In genomic region chrX:56762707-56763555, GRCh38 we compare ENCODE assay signal across 10 cellular contexts. TPM values are rescaled to one million over a fixed set of nuclear protein-coding genes. Genes with fewer than 3 reads are reported as not detected.
DNase-seq lines count a peak whose midpoint lies in the region; ATAC-seq and TF ChIP-seq lines count a peak whose summit lies in the region.
"Had no signal": no experiment of that assay in that cellular context is flagged by ENCODE, and none has a peak within 500 bp of the region (broad histone marks: within the 10 kb centered on the region; RNA-seq: fewer than 3 reads in every experiment).

No MANE protein-coding gene starts in this region.

- peak overlapping the region; percentile 90 to 96 (median 94) for H3K27ac Mint-ChIP-seq in CD4-positive, CD25-positive, alpha-beta regulatory T cell
- H3K27ac Mint-ChIP-seq in activated CD8-positive, alpha-beta T cell treated with anti-CD3 and anti-CD28 coated beads for 36 hours: peak overlapping the region; percentile 94
- H3K27ac Mint-ChIP-seq in naive B cell: peak overlapping the region; percentile 94 to 98 (median 96)

- peak in 1 of 3 donors; percentile 34 for DNase-seq in CD4-positive, CD25-positive, alpha-beta regulatory T cell
- DNase-seq in activated CD8-positive, alpha-beta T cell treated with anti-CD3 and anti-CD28 coated beads for 36 hours: no peak
- DNase-seq in naive B cell (no peak), foreskin melanocyte (no peak), thyroid gland (no peak), DMS114 treated with DMSO at 0.1 percent for 48 hours (lab: John Stamatoyannopoulos, UW; ENCODE audit: unreplicated experiment) (no peak)
- DNase-seq: DMS153 had no signal

- H3K36me3 ChIP-seq in CD4-positive, CD25-positive, alpha-beta regulatory T cell (ENCODE audit: control insufficient read depth, insufficient read depth, low read length): no peaks in the 10 kb centered on the region
- H3K36me3 ChIP-seq in thyroid gland: no peaks in the 10 kb centered on the region
- H3K36me3 ChIP-seq: esophagus muscularis mucosa had no signal

- H3K27me3 Mint-ChIP-seq in CD4-positive, CD25-positive, alpha-beta regulatory T cell: no peaks in the 10 kb centered on the region
- H3K27me3 Mint-ChIP-seq in activated CD8-positive, alpha-beta T cell treated with anti-CD3 and anti-CD28 coated beads for 36 hours: no peaks in the 10 kb centered on the region
- H3K27me3 Mint-ChIP-seq in naive B cell: no peaks in the 10 kb centered on the region

- ATAC-seq in CD4-positive, CD25-positive, alpha-beta regulatory T cell (ENCODE audit: low read depth in 2 of 2): no peak
- peak; percentile 2 for ATAC-seq in GM21423 (IDR thresholded peaks at IDR 0.05; ENCODE audit: unreplicated experiment)
- ATAC-seq in activated CD8-positive, alpha-beta T cell treated with anti-CD3 and anti-CD28 coated beads for 36 hours: peak; percentile 12
- ATAC-seq in naive B cell (ENCODE audit: low read depth in 2 of 2): no peak
- ATAC-seq in HG02763 (IDR thresholded peaks at IDR 0.05; ENCODE audit: unreplicated experiment): no peak

- H3K9me3 Mint-ChIP-seq in CD4-positive, CD25-positive, alpha-beta regulatory T cell: no peaks in the 10 kb centered on the region
- no peaks in the 10 kb centered on the region for H3K9me3 Mint-ChIP-seq in activated CD8-positive, alpha-beta T cell treated with anti-CD3 and anti-CD28 coated beads for 36 hours
- H3K9me3 Mint-ChIP-seq in naive B cell: peaks cover 0 to 2% (median 0%) of the 10 kb centered on the region in 7 donors

- H3K27me3 ChIP-seq in CD4-positive, CD25-positive, alpha-beta regulatory T cell (ENCODE audit: control insufficient read depth, insufficient read depth, low read length): no peaks in the 10 kb centered on the region
- no peaks in the 10 kb centered on the region for H3K27me3 ChIP-seq in thyroid gland
- H3K27me3 ChIP-seq: esophagus muscularis mucosa had no signal

- no peak for TF ChIP-seq POLR2A in thyroid gland (IDR thresholded peaks at IDR 0.05)

- CTCF ChIA-PET in activated CD8-positive, alpha-beta T cell treated with anti-CD3 and anti-CD28 coated beads for 36 hours (lab: Charles Lee): interaction anchor here (0.6 to 1.4 kb wide), 2 partner anchors 36 to 40 kb away, joined by 3 read pairs; no protein-coding TSS in a partner anchor

- no peaks in the 10 kb centered on the region for H3K36me3 Mint-ChIP-seq in CD4-positive, CD25-positive, alpha-beta regulatory T cell
- peaks cover 10% of the 10 kb centered on the region for H3K36me3 Mint-ChIP-seq in activated CD8-positive, alpha-beta T cell treated with anti-CD3 and anti-CD28 coated beads for 36 hours (ENCODE audit: low read depth)
- H3K36me3 Mint-ChIP-seq in naive B cell: no peaks in the 10 kb centered on the region

- POLR2A ChIA-PET in activated CD8-positive, alpha-beta T cell treated with anti-CD3 and anti-CD28 coated beads for 36 hours (lab: Charles Lee): interaction anchor here (1.0 kb wide), 1 partner anchor 215 kb away, joined by 3 read pairs; no protein-coding TSS in a partner anchor

- H3K27ac ChIP-seq in CD4-positive, CD25-positive, alpha-beta regulatory T cell (ENCODE audit: insufficient read depth, low read length, poor library complexity, severe bottlenecking): peak overlapping the region; percentile 79
- H3K27ac ChIP-seq in thyroid gland: no peak overlapping the region

- peaks cover 17 to 67% (median 34%) of the 10 kb centered on the region in 4 donors for H3K4me1 Mint-ChIP-seq in CD4-positive, CD25-positive, alpha-beta regulatory T cell
- H3K4me1 Mint-ChIP-seq in activated CD8-positive, alpha-beta T cell treated with anti-CD3 and anti-CD28 coated beads for 36 hours (ENCODE audit: low read depth): peaks cover 55% of the 10 kb centered on the region
- H3K4me1 Mint-ChIP-seq in naive B cell: peaks cover 39 to 68% (median 50%) of the 10 kb centered on the region in 3 donors

- H3K9me3 ChIP-seq in CD4-positive, CD25-positive, alpha-beta regulatory T cell (ENCODE audit: control insufficient read depth in 2 of 2, low read length in 2 of 2): no peaks in the 10 kb centered on the region
- no peaks in the 10 kb centered on the region for H3K9me3 ChIP-seq in thyroid gland
- H3K9me3 ChIP-seq: esophagus muscularis mucosa had no signal

- peak overlapping the region; percentile 76 to 96 (median 92) for H3K4me3 Mint-ChIP-seq in CD4-positive, CD25-positive, alpha-beta regulatory T cell
- peak overlapping the region; percentile 64 for H3K4me3 Mint-ChIP-seq in activated CD8-positive, alpha-beta T cell treated with anti-CD3 and anti-CD28 coated beads for 36 hours
- H3K4me3 Mint-ChIP-seq in naive B cell: peak overlapping the region in 7 of 8 donors; percentile 61 to 97 (median 94)

- peaks cover 49% of the 10 kb centered on the region for H3K4me1 ChIP-seq in CD4-positive, CD25-positive, alpha-beta regulatory T cell (ENCODE audit: control insufficient read depth, insufficient read depth, low read length, poor library complexity, severe bottlenecking)
- H3K4me1 ChIP-seq in thyroid gland: peaks cover 8 to 16% of the 10 kb centered on the region in 2 donors

- 78 to 86% methylated on average over 3 to 6 of the region's 6 CpGs for WGBS in thyroid gland, 2 donors

- peak overlapping the region; percentile 48 for H3K4me3 ChIP-seq in CD4-positive, CD25-positive, alpha-beta regulatory T cell (ENCODE audit: low read depth, low read length)
- H3K4me3 ChIP-seq in thyroid gland (replicated peaks in 1 of 3): no peak overlapping the region

- intact Hi-C loops in activated CD8-positive, alpha-beta T cell treated with anti-CD3 and anti-CD28 coated beads for 36 hours (cut with micrococcal nuclease): no loop called here
- intact Hi-C loops in thyroid gland (cut with DNase I): no loop called here

- TF ChIP-seq CTCF in activated CD8-positive, alpha-beta T cell treated with anti-CD3 and anti-CD28 coated beads for 36 hours (IDR thresholded peaks at IDR 0.05): no peak
- TF ChIP-seq CTCF in thyroid gland (IDR thresholded peaks at IDR 0.05): no peak

RNA-seq across cellular contexts. Expression of gene NBDY, which starts 33.9 kb away (rescaled TPM):
- 29.0 TPM for total RNA-seq in CD4-positive, CD25-positive, alpha-beta regulatory T cell
- 10 to 100 TPM; 47.3 to 61.5 (median 56.0) TPM for polyA plus RNA-seq in CD4-positive, CD25-positive, alpha-beta regulatory T cell
- 10 to 100 TPM; 31.6 to 36.8 TPM for total RNA-seq in activated CD8-positive, alpha-beta T cell treated with anti-CD3 and anti-CD28 coated beads for 36 hours
- 10 to 100 TPM; 44.9 to 69.1 (median 54.8) TPM for polyA plus RNA-seq in naive B cell (ENCODE audit: low read depth in 6 of 6)
- total RNA-seq in thyroid gland: 10 to 100 TPM; 14.7 to 35.7 (median 17.2) TPM

Comparison
In these comparisons a context has a peak if more than half of its experiments do, and no peak if none do; other contexts are left out.
1. ATAC-seq: peak in GM21423 (single experiment) and activated CD8-positive, alpha-beta T cell treated with anti-CD3 and anti-CD28 coated beads for 36 hours (single experiment); none in CD4-positive, CD25-positive, alpha-beta regulatory T cell (0 of 2), naive B cell (0 of 2) and HG02763 (single experiment).
2. Peak in every context shown above with its lines, with median percentiles within 50 percentile points of each other: H3K27ac Mint-ChIP-seq and H3K4me3 Mint-ChIP-seq.